10 cellular contexts compared by ENCODE assay signal in genomic region chr2:25257032-25257455, GRCh38.
DNase-seq lines count a peak whose midpoint lies in the region; TF ChIP-seq lines count a peak whose summit lies in the region.
"Had no signal": no experiment of that assay in that cellular context is flagged by ENCODE, and none has a peak within 500 bp of the region (broad histone marks: within the 10 kb centered on the region; RNA-seq: fewer than 3 reads in every experiment).

No MANE protein-coding gene starts in this region.

- in situ Hi-C loops in GM23248 (cut with MboI) = no loop called here

- POLR2A ChIA-PET in AG04449 (lab: Yijun Ruan, JAX) = no interaction called here

- no peaks in the 10 kb centered on the region for H4K20me1 ChIP-seq in GM23248 (ENCODE audit: insufficient read depth)
- H4K20me1 ChIP-seq in Karpas-422 (ENCODE audit: insufficient read depth, low read depth, low read length) = no peaks in the 10 kb centered on the region

- H3K27me3 ChIP-seq in GM23248 (replicated peaks; ENCODE audit: insufficient read depth) (no peaks in the 10 kb centered on the region), Karpas-422 (ENCODE audit: low read length) (no peaks in the 10 kb centered on the region)

- no peaks in the 10 kb centered on the region for H3K79me2 ChIP-seq in GM23248 (ENCODE audit: insufficient read depth)
- H3K79me2 ChIP-seq in Karpas-422 (ENCODE audit: low read length) = no peaks in the 10 kb centered on the region

- no peak for TF ChIP-seq CTCF in AG04449 (IDR thresholded peaks at IDR 0.05; ENCODE audit: insufficient read depth, low read length, missing control alignments)
- TF ChIP-seq CTCF in choroid plexus epithelial cell (conservative IDR thresholded peaks at IDR 0.05; ENCODE audit: low read depth, low read length) = no peak

- no peak overlapping the region for H3K4me3 ChIP-seq in AG04449 (ENCODE audit: low read depth, low read length)
- no peak overlapping the region for H3K4me3 ChIP-seq in choroid plexus epithelial cell (ENCODE audit: low read depth, low read length)
- no peak overlapping the region for H3K4me3 ChIP-seq in GM23248
- H3K4me3 ChIP-seq in Karpas-422 (ENCODE audit: low read length) = no peak overlapping the region

- H3F3A ChIP-seq in GM23248 (ENCODE audit: insufficient read depth) = no peaks in the 10 kb centered on the region

- H3K9me3 ChIP-seq in GM23248 (ENCODE audit: low read depth) (no peaks in the 10 kb centered on the region), Karpas-422 (ENCODE audit: low read length) (no peaks in the 10 kb centered on the region)

- no peak overlapping the region for H3K9ac ChIP-seq in GM23248
- no peak overlapping the region for H3K9ac ChIP-seq in Karpas-422 (ENCODE audit: low read length)

- 83 to 91% methylated on average over 7 of the region's 7 CpGs for WGBS in GM23248 (ENCODE audit: low coverage in 1 of 2, low lambda C conversion rate in 2 of 2, missing lambda C conversion rate in 2 of 2), 2 experiments

- H3K27ac ChIP-seq in GM23248 = no peak overlapping the region
- no peak overlapping the region for H3K27ac ChIP-seq in Karpas-422 (ENCODE audit: low read length)

- H3K4me2 ChIP-seq in GM23248 (ENCODE audit: unreplicated experiment) = no peak overlapping the region
- H3K4me2 ChIP-seq in Karpas-422 (ENCODE audit: low read depth, low read length, poor library complexity, severe bottlenecking) = no peak overlapping the region

- H3K36me3 ChIP-seq in GM23248 (ENCODE audit: low read depth) (no peaks in the 10 kb centered on the region), Karpas-422 (ENCODE audit: insufficient read depth, low read length) (no peaks in the 10 kb centered on the region)

- no peaks in the 10 kb centered on the region for H3K9me2 ChIP-seq in GM23248 (ENCODE audit: insufficient read depth)
- no peaks in the 10 kb centered on the region for H3K9me2 ChIP-seq in Karpas-422 (replicated peaks; ENCODE audit: insufficient read depth, low read length)

- H3K4me1 ChIP-seq in GM23248 (ENCODE audit: insufficient read depth) (no peaks in the 10 kb centered on the region), Karpas-422 (ENCODE audit: low read length) (no peaks in the 10 kb centered on the region)

- peak; percentile 47 for DNase-seq in AG04449 (ENCODE audit: low read depth, low spot score)
- peak; percentile 38 for DNase-seq in LHCN-M2 (ENCODE audit: low read depth)
- DNase-seq in choroid plexus epithelial cell (ENCODE audit: low read depth) = peak; percentile 78
- DNase-seq in midbrain (lab: John Stamatoyannopoulos, UW) = peak; percentile 34
- no peak for DNase-seq in GM23248
- DNase-seq in EL = no peak
- DNase-seq in stimulated activated CD4-positive, alpha-beta T cell treated with anti-CD3 and anti-CD28 coated beads, Interleukin-15, amount 100 ng/mL, for 24 hours = no peak
- DNase-seq in Karpas-422 = no peak
- DNase-seq: activated gamma-delta T cell, SW 1271 had no signal

- H2AFZ ChIP-seq in GM23248 (no peak overlapping the region), Karpas-422 (ENCODE audit: low read length) (no peak overlapping the region)

- CTCF ChIA-PET in AG04449 (lab: Yijun Ruan, JAX) = interaction anchor here (0.9 kb wide), 1 partner anchor 20 kb away, joined by 3 read pairs; no protein-coding TSS in a partner anchor

Comparison
In these comparisons a context has a peak if more than half of its experiments do, and no peak if none do; other contexts are left out.
1. DNase-seq: peak in AG04449 (single experiment), LHCN-M2 (single experiment), choroid plexus epithelial cell (single experiment) and midbrain (single experiment); none in GM23248 (single experiment), EL (single experiment), stimulated activated CD4-positive, alpha-beta T cell treated with anti-CD3 and anti-CD28 coated beads, Interleukin-15, amount 100 ng/mL, for 24 hours (single experiment) and Karpas-422 (single experiment).